8 cellular contexts compared by ENCODE assay signal in genomic region chr3:123104550-123104949, GRCh38. TPM values are rescaled to one million over a fixed set of nuclear protein-coding genes. Genes with fewer than 3 reads are reported as not detected.
A peak's percentile ranks its signal among the peaks of the same experiment; 100 is the strongest.
DNase-seq lines count a peak whose midpoint lies in the region; FAIRE-seq and TF ChIP-seq lines count a peak whose summit lies in the region.
"Had no signal": no experiment of that assay in that cellular context is flagged by ENCODE, and none has a peak within 500 bp of the region (broad histone marks: within the 10 kb centered on the region; RNA-seq: fewer than 3 reads in every experiment).

No MANE protein-coding gene starts in this region.

- no peaks in the 10 kb centered on the region for H3K9me3 ChIP-seq in fibroblast of lung (ENCODE audit: control insufficient read depth, insufficient read depth, low read depth, low read length)
- H3K9me3 ChIP-seq in skeletal muscle satellite cell (replicated peaks; ENCODE audit: low read length): no peaks in the 10 kb centered on the region
- H3K9me3 ChIP-seq in MM.1S (replicated peaks; ENCODE audit: insufficient read depth, low read length): no peaks in the 10 kb centered on the region

- H2AFZ ChIP-seq in fibroblast of lung (ENCODE audit: low read length): no peak overlapping the region
- no peak overlapping the region for H2AFZ ChIP-seq in MM.1S (ENCODE audit: low read length)

- H3K79me2 ChIP-seq in fibroblast of lung (ENCODE audit: control insufficient read depth, insufficient read depth, low read length): no peaks in the 10 kb centered on the region
- H3K79me2 ChIP-seq in MM.1S (ENCODE audit: low read length): no peaks in the 10 kb centered on the region

- H3K4me2 ChIP-seq in fibroblast of lung (ENCODE audit: extremely low read depth, insufficient read depth, low read length) (peak overlapping the region; percentile 37), skeletal muscle satellite cell (ENCODE audit: low read length) (peak overlapping the region; percentile 20), MM.1S (ENCODE audit: low read depth, low read length) (no peak overlapping the region)

- H3K27ac ChIP-seq in fibroblast of lung (ENCODE audit: insufficient read depth, low read length) (peak overlapping the region; percentile 35), MM.1S (ENCODE audit: low read length) (no peak overlapping the region)

- no peaks in the 10 kb centered on the region for H3K9me2 ChIP-seq in MM.1S (replicated peaks; ENCODE audit: insufficient read depth, low read length)

- H3K27me3 ChIP-seq in fibroblast of lung (ENCODE audit: control insufficient read depth, insufficient read depth, low read length) (no peaks in the 10 kb centered on the region), skeletal muscle satellite cell (ENCODE audit: control insufficient read depth, insufficient read depth, low read length) (no peaks in the 10 kb centered on the region), MM.1S (replicated peaks; ENCODE audit: insufficient read depth, low read length) (no peaks in the 10 kb centered on the region), H7 (ENCODE audit: control insufficient read depth, insufficient read depth, low read length) (no peaks in the 10 kb centered on the region)

- H3K4me3 ChIP-seq in fibroblast of lung (replicated peaks in 1 of 4; ENCODE audit: control extremely low read depth in 1 of 4, insufficient read depth in 1 of 4, low read depth in 3 of 4, low read length in 4 of 4) (no peak overlapping the region), skeletal muscle satellite cell (ENCODE audit: low read length) (no peak overlapping the region), MM.1S (ENCODE audit: low read length) (no peak overlapping the region), H7 (ENCODE audit: insufficient read depth, low read depth, low read length) (no peak overlapping the region)

- H3K9ac ChIP-seq in fibroblast of lung (ENCODE audit: insufficient read depth, low read length): no peak overlapping the region
- no peak overlapping the region for H3K9ac ChIP-seq in skeletal muscle satellite cell (ENCODE audit: low read depth, low read length)
- no peak overlapping the region for H3K9ac ChIP-seq in MM.1S (ENCODE audit: low read length)

- no peaks in the 10 kb centered on the region for H3F3A ChIP-seq in MM.1S (ENCODE audit: insufficient read depth, low read length)

- FAIRE-seq in RCC 7860 (lab: Jason Lieb, UNC): no peak

- peaks cover 11% of the 10 kb centered on the region for H3K36me3 ChIP-seq in fibroblast of lung (ENCODE audit: control insufficient read depth, insufficient read depth, low read length)
- H3K36me3 ChIP-seq in skeletal muscle satellite cell (ENCODE audit: insufficient read depth, low read length): peaks cover 67% of the 10 kb centered on the region
- H3K36me3 ChIP-seq in MM.1S (replicated peaks; ENCODE audit: insufficient read depth, low read length): no peaks in the 10 kb centered on the region
- H3K36me3 ChIP-seq in H7 (replicated peaks; ENCODE audit: control insufficient read depth, insufficient read depth, low read length): peaks cover 14% of the 10 kb centered on the region

- H4K20me1 ChIP-seq in fibroblast of lung (ENCODE audit: control insufficient read depth, extremely low read depth, insufficient read depth, low read length) (no peaks in the 10 kb centered on the region), MM.1S (ENCODE audit: insufficient read depth, low read length) (no peaks in the 10 kb centered on the region)

- TF ChIP-seq CTCF in fibroblast of lung (conservative IDR thresholded peaks at IDR 0.05 in 1 of 2, IDR thresholded peaks at IDR 0.05 in 1 of 2; ENCODE audit: low read depth in 1 of 2, low read length in 2 of 2) (no peak), MM.1S (IDR thresholded peaks at IDR 0.05; ENCODE audit: low read length) (no peak)

- DNase-seq in GM04503 (ENCODE audit: low read depth): peak; percentile 56
- peak; percentile 55 for DNase-seq in RCC 7860 (ENCODE audit: low spot score)
- DNase-seq in fibroblast of lung (ENCODE audit: low read depth in 2 of 2): peak; percentile 72 to 81
- no peak for DNase-seq in MM.1S
- no peak for DNase-seq in activated CD4-positive, alpha-beta T cell treated with anti-CD3 and anti-CD28 coated beads for 1 hour
- DNase-seq in H7: no peak
- DNase-seq: NCI-H446 had no signal

- peaks cover 9% of the 10 kb centered on the region for H3K4me1 ChIP-seq in fibroblast of lung (ENCODE audit: control insufficient read depth, extremely low read depth, insufficient read depth, low read length)
- H3K4me1 ChIP-seq in skeletal muscle satellite cell (ENCODE audit: control insufficient read depth, insufficient read depth, low read length): peaks cover 11% of the 10 kb centered on the region
- H3K4me1 ChIP-seq in MM.1S (ENCODE audit: low read length): no peaks in the 10 kb centered on the region

RNA-seq across cellular contexts. Expression of gene PDIA5, which starts 37.7 kb away (rescaled TPM):
- 19.3 and 27.9 TPM in 2 replicates for total RNA-seq in fibroblast of lung
- 32.7 and 51.4 TPM in 2 replicates for polyA plus RNA-seq in fibroblast of lung
- polyA plus RNA-seq in fibroblast of lung (2012): 35.3 and 49.9 TPM in 2 replicates
- 5.9 and 14.3 TPM in 2 replicates for polyA minus RNA-seq in fibroblast of lung (ENCODE audit: low replicate concordance)
- total RNA-seq in skeletal muscle satellite cell (2012; rRNA removed): 34.3 and 39.5 TPM in 2 replicates
- 31.7 and 34.2 TPM in 2 replicates for total RNA-seq in H7 (2014; rRNA removed; shearing (Covaris generic))

Comparison
In these comparisons a context has a peak if more than half of its experiments do, and no peak if none do; other contexts are left out.
1. DNase-seq: peak in GM04503 (single experiment), RCC 7860 (single experiment) and fibroblast of lung (2 of 2); none in MM.1S (single experiment), activated CD4-positive, alpha-beta T cell treated with anti-CD3 and anti-CD28 coated beads for 1 hour (single experiment) and H7 (single experiment).